In the genomic region with DNA sequence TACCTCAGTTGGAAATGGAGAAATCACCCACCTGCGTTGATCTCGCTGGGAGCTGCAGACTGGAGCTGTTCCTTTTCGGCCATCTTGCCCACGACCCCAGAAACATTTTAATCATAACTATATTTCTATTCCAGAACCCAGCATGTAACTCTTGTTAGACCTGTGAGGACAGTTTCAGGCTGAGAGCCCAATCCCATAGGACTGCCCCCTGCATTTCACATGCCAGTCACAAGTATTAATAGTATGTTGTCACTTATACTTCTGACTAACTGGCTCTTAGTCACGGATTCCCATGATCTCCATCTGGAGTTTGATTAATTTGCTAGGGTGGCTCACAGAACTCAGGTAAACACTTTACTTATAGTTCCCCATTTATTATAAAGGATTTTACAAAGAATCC, we compare ENCODE assay signal across 16 cellular contexts.
DNase-seq lines count a peak whose midpoint lies in the region; ATAC-seq, FAIRE-seq and TF ChIP-seq lines count a peak whose summit lies in the region.
"Had no signal": no experiment of that assay in that cellular context is flagged by ENCODE, and none has a peak within 500 bp of the region (broad histone marks: within the 10 kb centered on the region; RNA-seq: fewer than 3 reads in every experiment).

No MANE protein-coding gene starts in this region.

- intact Hi-C loops in endothelial cell of umbilical vein (cut with micrococcal nuclease): no loop called here

- no peaks in the 10 kb centered on the region for H3K9me1 ChIP-seq in endothelial cell of umbilical vein (replicated peaks; ENCODE audit: control insufficient read depth, extremely low read depth, insufficient read depth, low read length)

- H3K4me1 Mint-ChIP-seq in stimulated activated effector memory CD8-positive, alpha-beta T cell treated with anti-CD3 and anti-CD28 coated beads, Interleukin-12 subunit alpha, Interleukin-12 subunit beta, amount 100 ng/mL, for 72 hours: no peaks in the 10 kb centered on the region

- no peak overlapping the region for H3K27ac Mint-ChIP-seq in stimulated activated effector memory CD8-positive, alpha-beta T cell treated with anti-CD3 and anti-CD28 coated beads, Interleukin-12 subunit alpha, Interleukin-12 subunit beta, amount 100 ng/mL, for 72 hours
- H3K27ac Mint-ChIP-seq: B cell; CD8-positive, alpha-beta T cell; H9 had no signal

- H3K4me3 ChIP-seq in HEK293 (ENCODE audit: low read depth, low read length) (no peak overlapping the region), endothelial cell of umbilical vein (replicated peaks in 1 of 3; ENCODE audit: insufficient read depth in 1 of 3, low read depth in 1 of 3, low read length in 3 of 3) (no peak overlapping the region)
- H3K4me3 ChIP-seq: BLaER1 treated with 17β-estradiol and CSF1 and Interleukin-3, amounts not matched to agents 10 nM and 100 nM; GM12878 had no signal

- H4K20me1 ChIP-seq in endothelial cell of umbilical vein (replicated peaks; ENCODE audit: control insufficient read depth, extremely low read depth, insufficient read depth, low read length): no peaks in the 10 kb centered on the region
- H4K20me1 ChIP-seq: BLaER1 treated with 17β-estradiol and CSF1 and Interleukin-3, amounts not matched to agents 10 nM and 100 nM had no signal

- FAIRE-seq in endothelial cell of umbilical vein (lab: Jason Lieb, UNC): no peak
- FAIRE-seq: GM12878, H1 had no signal

- H3K36me3 ChIP-seq in HEK293 (ENCODE audit: control insufficient read depth in 2 of 2, insufficient read depth in 1 of 2, low read length in 2 of 2): no peaks in the 10 kb centered on the region
- no peaks in the 10 kb centered on the region for H3K36me3 ChIP-seq in endothelial cell of umbilical vein (ENCODE audit: control insufficient read depth in 2 of 2, extremely low read depth in 1 of 2, insufficient read depth in 2 of 2, low read length in 2 of 2)
- H3K36me3 ChIP-seq: BLaER1 treated with 17β-estradiol and CSF1 and Interleukin-3, amounts not matched to agents 10 nM and 100 nM had no signal

- CTCF ChIA-PET in HEK293 (lab: Yijun Ruan, JAX): no interaction called here
- CTCF ChIA-PET in endothelial cell of umbilical vein (lab: Charles Lee): interaction anchor here (0.9 to 2.2 kb wide), 6 partner anchors 12 to 95 kb away, joined by 3 to 10 read pairs (median 4); no protein-coding TSS in a partner anchor

- H3K9me3 ChIP-seq in HEK293 (ENCODE audit: control insufficient read depth, insufficient read depth, low read depth, low read length): no peaks in the 10 kb centered on the region
- H3K9me3 ChIP-seq in endothelial cell of umbilical vein (replicated peaks; ENCODE audit: control insufficient read depth, insufficient read depth, low read length): no peaks in the 10 kb centered on the region

- POLR2A ChIA-PET in HEK293 (lab: Yijun Ruan, JAX) (no interaction called here), endothelial cell of umbilical vein (lab: Charles Lee) (no interaction called here)

- H3K79me2 ChIP-seq in endothelial cell of umbilical vein (ENCODE audit: control insufficient read depth, insufficient read depth, low read length): no peaks in the 10 kb centered on the region

- H3K9ac ChIP-seq in endothelial cell of umbilical vein (replicated peaks; ENCODE audit: extremely low read depth, insufficient read depth, low read length): no peak overlapping the region
- H3K9ac ChIP-seq: BLaER1 treated with 17β-estradiol and CSF1 and Interleukin-3, amounts not matched to agents 10 nM and 100 nM had no signal

- no peak for TF ChIP-seq POLR2A in endothelial cell of umbilical vein (IDR thresholded peaks at IDR 0.05; ENCODE audit: low read depth, low read length)

- H3K27ac ChIP-seq in HEK293 (ENCODE audit: extremely low read depth, low read depth, low read length) (no peak overlapping the region), endothelial cell of umbilical vein (ENCODE audit: insufficient read depth, low read depth, low read length) (peak overlapping the region; percentile 93)
- H3K27ac ChIP-seq: BLaER1 treated with 17β-estradiol and CSF1 and Interleukin-3, amounts not matched to agents 10 nM and 100 nM; HL-60 had no signal

- peaks cover 7% of the 10 kb centered on the region for H3K9me3 Mint-ChIP-seq in stimulated activated effector memory CD8-positive, alpha-beta T cell treated with anti-CD3 and anti-CD28 coated beads, Interleukin-12 subunit alpha, Interleukin-12 subunit beta, amount 100 ng/mL, for 72 hours

- ATAC-seq in stimulated activated effector memory CD8-positive, alpha-beta T cell treated with anti-CD3 and anti-CD28 coated beads, Interleukin-12 subunit alpha, Interleukin-12 subunit beta, amount 100 ng/mL, for 72 hours: no peak
- ATAC-seq: CD8-positive, alpha-beta T cell had no signal

- no peak overlapping the region for H3K4me3 Mint-ChIP-seq in stimulated activated effector memory CD8-positive, alpha-beta T cell treated with anti-CD3 and anti-CD28 coated beads, Interleukin-12 subunit alpha, Interleukin-12 subunit beta, amount 100 ng/mL, for 72 hours
- H3K4me3 Mint-ChIP-seq: B cell; CD8-positive, alpha-beta T cell; H9 had no signal

- TF ChIP-seq CTCF in HEK293 (tag by site-specific recombination; IDR thresholded peaks at IDR 0.05): no peak
- TF ChIP-seq CTCF in endothelial cell of umbilical vein (IDR thresholded peaks at IDR 0.05; ENCODE audit: extremely low read depth in 1 of 2, insufficient read depth in 1 of 2, low read depth in 1 of 2, low read length in 2 of 2): no peak

- peak; percentile 79 for DNase-seq in NCI-H82 (lab: John Stamatoyannopoulos, UW)
- no peak for DNase-seq in endothelial cell of umbilical vein (ENCODE audit: low read depth, low spot score)
- DNase-seq in stimulated activated CD4-positive, alpha-beta T cell treated with anti-CD3 and anti-CD28 coated beads, Interleukin-4, amount 100 ng/mL, for 24 hours: no peak
- DNase-seq in stimulated activated effector memory CD8-positive, alpha-beta T cell treated with anti-CD3 and anti-CD28 coated beads, Interleukin-12 subunit alpha, Interleukin-12 subunit beta, amount 100 ng/mL, for 72 hours (ENCODE audit: low spot score in 2 of 2): no peak
- no peak for DNase-seq in NCI-H748 treated with DMSO at 0.1 percent for 48 hours (lab: John Stamatoyannopoulos, UW)
- DNase-seq: Calu3; CD8-positive, alpha-beta T cell; DMS79 treated with DMSO at 0.1 percent for 48 hours; H9; IMR-90 had no signal

- dilution Hi-C loops in endothelial cell of umbilical vein (cut with MboI; ENCODE audit: extremely low pct_ligation_motif_present, low sequenced_read_pairs): no loop called here

- H3K27me3 ChIP-seq in endothelial cell of umbilical vein (ENCODE audit: control insufficient read depth in 2 of 2, insufficient read depth in 2 of 2, low read length in 2 of 2): no peaks in the 10 kb centered on the region
- H3K27me3 ChIP-seq: BLaER1 treated with 17β-estradiol and CSF1 and Interleukin-3, amounts not matched to agents 10 nM and 100 nM had no signal

- no peaks in the 10 kb centered on the region for H3K36me3 Mint-ChIP-seq in stimulated activated effector memory CD8-positive, alpha-beta T cell treated with anti-CD3 and anti-CD28 coated beads, Interleukin-12 subunit alpha, Interleukin-12 subunit beta, amount 100 ng/mL, for 72 hours
- H3K36me3 Mint-ChIP-seq: CD8-positive, alpha-beta T cell had no signal

- BruUV-seq in endothelial cell of umbilical vein (replicated peaks; lab: Mats Ljungman, UMichigan): no TSS peak

- H2AFZ ChIP-seq in endothelial cell of umbilical vein (ENCODE audit: low read depth, low read length): no peak overlapping the region

- peak overlapping the region; percentile 77 for H3K4me2 ChIP-seq in endothelial cell of umbilical vein (ENCODE audit: insufficient read depth, low read length)
- H3K4me2 ChIP-seq: BLaER1 treated with 17β-estradiol and CSF1 and Interleukin-3, amounts not matched to agents 10 nM and 100 nM had no signal

- H3K4me1 ChIP-seq in HEK293 (ENCODE audit: control insufficient read depth, insufficient read depth, low read length) (no peaks in the 10 kb centered on the region), endothelial cell of umbilical vein (ENCODE audit: control insufficient read depth, extremely low read depth, insufficient read depth, low read length) (peaks cover 22% of the 10 kb centered on the region)
- H3K4me1 ChIP-seq: BLaER1 treated with 17β-estradiol and CSF1 and Interleukin-3, amounts not matched to agents 10 nM and 100 nM had no signal

TF ChIP-seq in HEK293, 187 proteins besides CTCF, POLR2A, EP300 and RAD21:
- TF ChIP-seq, protein P1, sequence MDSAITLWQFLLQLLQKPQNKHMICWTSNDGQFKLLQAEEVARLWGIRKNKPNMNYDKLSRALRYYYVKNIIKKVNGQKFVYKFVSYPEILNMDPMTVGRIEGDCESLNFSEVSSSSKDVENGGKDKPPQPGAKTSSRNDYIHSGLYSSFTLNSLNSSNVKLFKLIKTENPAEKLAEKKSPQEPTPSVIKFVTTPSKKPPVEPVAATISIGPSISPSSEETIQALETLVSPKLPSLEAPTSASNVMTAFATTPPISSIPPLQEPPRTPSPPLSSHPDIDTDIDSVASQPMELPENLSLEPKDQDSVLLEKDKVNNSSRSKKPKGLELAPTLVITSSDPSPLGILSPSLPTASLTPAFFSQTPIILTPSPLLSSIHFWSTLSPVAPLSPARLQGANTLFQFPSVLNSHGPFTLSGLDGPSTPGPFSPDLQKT (IDR thresholded peaks at IDR 0.05; ENCODE audit: borderline replicate concordance, low read depth, low read length): no peak
- 0 out of 2 replicates have a peak, but pooled peaks have one; percentile 53 for TF ChIP-seq ZNF133 (tag by site-specific recombination; IDR thresholded peaks at IDR 0.05)

TF ChIP-seq in endothelial cell of umbilical vein, 7 proteins besides CTCF, POLR2A, EP300 and RAD21:
- TF ChIP-seq GATA2 (IDR thresholded peaks at IDR 0.05; ENCODE audit: insufficient read depth, insufficient read length, low read depth, low read length) (no peak), POLR2AphosphoS5 (IDR thresholded peaks at IDR 0.05; ENCODE audit: insufficient read depth, low read depth, low read length) (no peak), JUN (IDR thresholded peaks at IDR 0.05; ENCODE audit: borderline replicate concordance, insufficient read depth, insufficient read length, low read depth) (no peak), EZH2 (IDR thresholded peaks at IDR 0.05; ENCODE audit: borderline replicate concordance, low read depth, low read length, severe bottlenecking) (no peak), MYC (IDR thresholded peaks at IDR 0.05; ENCODE audit: low read depth, low read length) (no peak), FOS (IDR thresholded peaks at IDR 0.05; ENCODE audit: borderline replicate concordance, insufficient read depth, low read length) (no peak)
- TF ChIP-seq, protein P2, sequence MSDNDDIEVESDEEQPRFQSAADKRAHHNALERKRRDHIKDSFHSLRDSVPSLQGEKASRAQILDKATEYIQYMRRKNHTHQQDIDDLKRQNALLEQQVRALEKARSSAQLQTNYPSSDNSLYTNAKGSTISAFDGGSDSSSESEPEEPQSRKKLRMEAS (IDR thresholded peaks at IDR 0.05; ENCODE audit: insufficient read depth, insufficient read length): no peak
